Comparison of ENCODE assay signal across 8 cellular contexts in genomic region chr5:163408311-163408923, GRCh38. TPM values are rescaled to one million over a fixed set of nuclear protein-coding genes. Genes with fewer than 3 reads are reported as not detected.
DNase-seq lines count a peak whose midpoint lies in the region; ATAC-seq, FAIRE-seq and TF ChIP-seq lines count a peak whose summit lies in the region.

No MANE protein-coding gene starts in this region.

- no peak for FAIRE-seq in small intestine (lab: Jason Lieb, UNC)

- H3K4me3 Mint-ChIP-seq in T-cell, result no peak overlapping the region

- POLR2A ChIA-PET in GM10248 (lab: Yijun Ruan, JAX), result no interaction called here
- POLR2A ChIA-PET in T-cell (lab: Charles Lee), result no interaction called here

- H3K27ac ChIP-seq in small intestine (ENCODE audit: low read depth in 1 of 2, low read length in 1 of 2), result no peak overlapping the region

- peaks cover 0 to 2% (median 0%) of the 10 kb centered on the region in 3 donors for H3K4me1 Mint-ChIP-seq in T-cell

- CTCF ChIA-PET in GM10248 (lab: Yijun Ruan, JAX) (interaction anchor here (0.7 to 4.8 kb wide), 42 partner anchors 10 to 1870 kb away, joined by 3 to 32 read pairs (median 4); partner anchors contain the start of genes CCNG1 and HMMR), T-cell (lab: Charles Lee) (interaction anchor here (0.6 to 1.9 kb wide), 14 partner anchors 8 to 108 kb away, joined by 3 to 7 read pairs (median 3); partner anchors contain the start of genes MAT2B (in 1 of the 2) and NUDCD2 (in 1 of the 2))

- no peaks in the 10 kb centered on the region for H3K9me3 Mint-ChIP-seq in T-cell

- H3K36me3 ChIP-seq in small intestine (ENCODE audit: control insufficient read depth in 2 of 2, insufficient read depth in 2 of 2, low read length in 2 of 2), result no peaks in the 10 kb centered on the region

- H3K27me3 ChIP-seq in small intestine (ENCODE audit: control insufficient read depth in 2 of 2, insufficient read depth in 2 of 2, low read length in 2 of 2), result peaks cover 0 to 2% of the 10 kb centered on the region in 2 donors

- 12% methylated on average over 9 of the region's 9 CpGs for WGBS in small intestine, 3 donors

- H3K9me3 ChIP-seq in small intestine (ENCODE audit: control insufficient read depth, low read depth), result no peaks in the 10 kb centered on the region

- H3K27ac Mint-ChIP-seq in T-cell, result no peak overlapping the region

- H3K4me1 ChIP-seq in small intestine (ENCODE audit: control insufficient read depth in 2 of 2, insufficient read depth in 1 of 2, low read depth in 1 of 2, low read length in 1 of 2), result no peaks in the 10 kb centered on the region

- peak; percentile 83 for TF ChIP-seq CTCF in GM10248 (IDR thresholded peaks at IDR 0.05; ENCODE audit: control extremely low read depth, extremely low read depth, low read depth, missing control alignments)

- DNase-seq in GM10248 (ENCODE audit: extremely low spot score) (peak; percentile 57), GOT3 (lab: John Stamatoyannopoulos, UW) (peak; percentile 9), LoVo (ENCODE audit: low spot score) (peak; percentile 61), T-cell (peak; percentile 5 to 61 (median 46)), anterior cingulate cortex (lab: John Stamatoyannopoulos, UW) (peak in 54 of 58 donors; percentile 8 to 81 (median 45)), hypothalamus (lab: John Stamatoyannopoulos, UW) (peak in 41 of 51 donors; percentile 1 to 84 (median 34)), small intestine (peak; percentile 54), COLO829 (ENCODE audit: low spot score) (no peak)

- peak; percentile 82 to 93 (median 88) for ATAC-seq in T-cell (replicated peaks in 1 of 4)

- peaks cover 5 to 10% of the 10 kb centered on the region in 2 donors for H3K27me3 Mint-ChIP-seq in T-cell

- no peak overlapping the region for H3K4me3 ChIP-seq in small intestine (ENCODE audit: low read depth in 1 of 2, low read length in 2 of 2)

- H3K36me3 Mint-ChIP-seq in T-cell, result no peaks in the 10 kb centered on the region

RNA-seq across cellular contexts. Expression of gene CCNG1, which starts 29.0 kb away (rescaled TPM):
- total RNA-seq in T-cell, result 100 to 1,000 TPM; 108 to 129 (median 112) TPM
- 100 to 1,000 TPM; 126 to 266 (median 262) TPM for polyA plus RNA-seq in small intestine

RNA-seq across cellular contexts. Expression of gene NUDCD2, which starts 51.5 kb away (rescaled TPM):
- total RNA-seq in T-cell, result 10 to 100 TPM; 18.9 to 29.9 (median 29.3) TPM
- polyA plus RNA-seq in small intestine, result 10 to 100 TPM in 1 of 3 donors, 1 to 10 TPM in 2; 4.1 to 10.9 (median 4.2) TPM

RNA-seq across cellular contexts. Expression of gene HMMR, which starts 52.0 kb away (rescaled TPM):
- under 1 TPM; 0.41 to 0.88 (median 0.84) TPM for total RNA-seq in T-cell
- polyA plus RNA-seq in small intestine, result 10 to 100 TPM in 1 of 3 donors, 1 to 10 TPM in 2; 1.1 to 22.5 (median 1.3) TPM
